In genomic region chr4:104017213-104017612, GRCh38 we compare ENCODE assay signal across 23 cellular contexts.
DNase-seq lines count a peak whose midpoint lies in the region; ATAC-seq and FAIRE-seq lines count a peak whose summit lies in the region.
"Had no signal": no experiment of that assay in that cellular context is flagged by ENCODE, and none has a peak within 500 bp of the region (broad histone marks: within the 10 kb centered on the region; RNA-seq: fewer than 3 reads in every experiment).

No MANE protein-coding gene starts in this region.

- peak; percentile 47 for DNase-seq in SK-MEL-5 (ENCODE audit: low read depth, low spot score)
- no peak for DNase-seq in frontal cortex (ENCODE audit: low spot score in 2 of 2)
- peak; percentile 61 for DNase-seq in pons (ENCODE audit: low spot score)
- DNase-seq in sciatic nerve (ENCODE audit: low spot score) = no peak
- no peak for DNase-seq in activated T-cell treated with anti-CD3 and anti-CD28 coated beads for 4 hours
- DNase-seq in stimulated activated naive B cell treated with anti-CD40 and anti-IgM and Interleukin-4, amounts not matched to agents 10 μg/mL and 1 μg/mL and 100 μg/mL, for 72 hours = no peak
- DNase-seq: 8988T; ACHN; AML-193; BE2C; Calu3; CD4-positive, alpha-beta T cell; CD8-positive, alpha-beta memory T cell; COR-L47; DMS53; DMS79 treated with DMSO at 0.1 percent for 48 hours; GF-D8; GOT3 had no signal

- no peak for ATAC-seq in sciatic nerve
- no peak for ATAC-seq in stimulated activated naive B cell treated with anti-CD40 and anti-IgM and Interleukin-4, amounts not matched to agents 10 μg/mL and 1 μg/mL and 100 μg/mL, for 72 hours (replicated peaks)
- ATAC-seq: A549 had no signal

- in situ Hi-C loops in SK-MEL-5 (cut with HindIII; ENCODE audit: low pct_unique_long_range_greater_than_20kb, low sequenced_read_pairs) = loop anchor here (25.0 kb wide), 1 partner anchor 845 kb away; no protein-coding TSS in a partner anchor

- no peak overlapping the region for H3K4me3 Mint-ChIP-seq in stimulated activated naive B cell treated with anti-CD40 and anti-IgM and Interleukin-4, amounts not matched to agents 10 μg/mL and 1 μg/mL and 100 μg/mL, for 72 hours
- H3K4me3 Mint-ChIP-seq: CD14-positive monocyte; CD4-positive, alpha-beta T cell; CD8-positive, alpha-beta memory T cell had no signal

- H3K9me3 Mint-ChIP-seq in stimulated activated naive B cell treated with anti-CD40 and anti-IgM and Interleukin-4, amounts not matched to agents 10 μg/mL and 1 μg/mL and 100 μg/mL, for 72 hours = no peaks in the 10 kb centered on the region

- H3K27me3 Mint-ChIP-seq in stimulated activated naive B cell treated with anti-CD40 and anti-IgM and Interleukin-4, amounts not matched to agents 10 μg/mL and 1 μg/mL and 100 μg/mL, for 72 hours = no peaks in the 10 kb centered on the region
- H3K27me3 Mint-ChIP-seq: CD4-positive, alpha-beta T cell; CD8-positive, alpha-beta memory T cell had no signal

- intact Hi-C loops in sciatic nerve (cut with DNase I) = no loop called here

- H3K27ac Mint-ChIP-seq in stimulated activated naive B cell treated with anti-CD40 and anti-IgM and Interleukin-4, amounts not matched to agents 10 μg/mL and 1 μg/mL and 100 μg/mL, for 72 hours = no peak overlapping the region
- H3K27ac Mint-ChIP-seq: CD14-positive monocyte; CD4-positive, alpha-beta T cell; CD8-positive, alpha-beta memory T cell had no signal

- FAIRE-seq in frontal cortex (lab: Jason Lieb, UNC) = peak; percentile 69
- FAIRE-seq: A549, GM12891, GM18507, H54 had no signal

- H3K4me1 Mint-ChIP-seq in stimulated activated naive B cell treated with anti-CD40 and anti-IgM and Interleukin-4, amounts not matched to agents 10 μg/mL and 1 μg/mL and 100 μg/mL, for 72 hours = no peaks in the 10 kb centered on the region
- H3K4me1 Mint-ChIP-seq: CD14-positive monocyte; CD8-positive, alpha-beta memory T cell had no signal

- H3K36me3 Mint-ChIP-seq in stimulated activated naive B cell treated with anti-CD40 and anti-IgM and Interleukin-4, amounts not matched to agents 10 μg/mL and 1 μg/mL and 100 μg/mL, for 72 hours = no peaks in the 10 kb centered on the region
- H3K36me3 Mint-ChIP-seq: CD14-positive monocyte; CD8-positive, alpha-beta memory T cell had no signal

Comparison
In these comparisons a context has a peak if more than half of its experiments do, and no peak if none do; other contexts are left out.
1. DNase-seq: peak in SK-MEL-5 (single experiment) and pons (single experiment); none in frontal cortex (0 of 2), sciatic nerve (single experiment), activated T-cell treated with anti-CD3 and anti-CD28 coated beads for 4 hours (single experiment) and stimulated activated naive B cell treated with anti-CD40 and anti-IgM and Interleukin-4, amounts not matched to agents 10 μg/mL and 1 μg/mL and 100 μg/mL, for 72 hours (single experiment).